ENCODE assay signal across 7 cellular contexts in the genomic region with DNA sequence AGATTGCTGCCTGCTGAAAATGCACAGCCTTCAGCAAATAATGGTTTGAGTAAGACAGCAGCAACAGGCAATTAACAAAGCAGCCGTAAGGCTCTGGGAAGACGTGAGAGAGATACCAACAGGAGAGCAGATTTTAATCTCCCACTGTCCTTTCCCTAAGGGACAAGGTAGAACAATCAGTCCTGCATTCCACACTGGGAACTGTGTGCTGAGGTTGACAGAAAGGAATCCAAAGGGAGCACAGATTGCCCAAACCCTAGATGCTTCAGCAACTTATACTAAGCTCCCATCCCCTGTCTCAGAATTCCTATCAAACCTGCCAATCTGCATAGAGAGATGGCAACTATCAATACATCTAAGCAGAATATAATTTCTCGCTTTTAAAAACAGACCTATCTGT.
DNase-seq lines count a peak whose midpoint lies in the region; ATAC-seq, FAIRE-seq and TF ChIP-seq lines count a peak whose summit lies in the region.
"Not testable (repeated sequence)": the region's sequence is repeated elsewhere in the genome, so short reads cannot be mapped to it uniquely, and the experiment has no call there.

No MANE protein-coding gene starts in this region.

- not testable (repeated sequence) for H3K4me3 ChIP-seq in HCT116 (replicated peaks in 1 of 2; ENCODE audit: low read depth in 1 of 2, low read length in 2 of 2); Panc1 (ENCODE audit: low read depth in 2 of 2, low read length in 2 of 2); astrocyte (ENCODE audit: insufficient read depth, low read depth, low read length); HepG2 (replicated peaks in 1 of 3; ENCODE audit: insufficient read depth in 1 of 3, low read depth in 2 of 3, low read length in 3 of 3)

- H3K9ac ChIP-seq in HCT116 (ENCODE audit: low read length); astrocyte (ENCODE audit: low read length); HepG2 (ENCODE audit: insufficient read depth, low read depth, low read length): not testable (repeated sequence)

- WGBS in HepG2 (ENCODE audit: low lambda C conversion rate), result 100% methylated on average over 1 of the region's 3 CpGs

- FAIRE-seq in D721Med (lab: Jason Lieb, UNC), result peak; percentile 35
- FAIRE-seq in astrocyte (lab: Jason Lieb, UNC), result peak; percentile 55
- peak; percentile 84 for FAIRE-seq in islet of Langerhans (lab: Jason Lieb, UNC)
- FAIRE-seq in HepG2 (lab: Jason Lieb, UNC), result peak; percentile 18

- not testable (repeated sequence) for H3K27ac Mint-ChIP-seq in astrocyte (ENCODE audit: unreplicated experiment)

- not testable (repeated sequence) for H3K9me3 ChIP-seq in HCT116 (ENCODE audit: control insufficient read depth in 1 of 2, insufficient read depth in 1 of 2, low read depth in 1 of 2, low read length in 2 of 2); Panc1 (ENCODE audit: control insufficient read depth, insufficient read depth, low read depth, low read length); astrocyte (ENCODE audit: insufficient read depth, low read depth, low read length); HepG2 (ENCODE audit: low read length)

- not testable (repeated sequence) for H3K27me3 Mint-ChIP-seq in astrocyte (ENCODE audit: low read depth, unreplicated experiment)

- not testable (repeated sequence) for H3K4me1 Mint-ChIP-seq in astrocyte (ENCODE audit: low read depth, unreplicated experiment)

- TF ChIP-seq POLR2A in HCT116 (IDR thresholded peaks at IDR 0.05; ENCODE audit: borderline replicate concordance, extremely low read depth, insufficient read depth, insufficient read length); HepG2 (IDR thresholded peaks at IDR 0.05; ENCODE audit: insufficient read depth in 1 of 2, low read depth in 2 of 2, low read length in 2 of 2): not testable (repeated sequence)

- H4K20me1 ChIP-seq in HCT116 (ENCODE audit: insufficient read depth); astrocyte (ENCODE audit: insufficient read depth, low read length); HepG2 (ENCODE audit: insufficient read depth, low read length): not testable (repeated sequence)

- intact Hi-C loops in HCT116 (cut with micrococcal nuclease); Panc1 (cut with micrococcal nuclease; ENCODE audit: unreplicated experiment); HepG2 (cut with micrococcal nuclease; ENCODE audit: unreplicated experiment): not testable (repeated sequence)

- not testable (repeated sequence) for H3K4me2 ChIP-seq in HCT116 (ENCODE audit: low read length); astrocyte (ENCODE audit: low read length); HepG2 (ENCODE audit: low read depth, low read length)

- ATAC-seq in HCT116 (peak; percentile 29; the same call in 1 of the 2 replicates), Panc1 (peak; percentile 60; the same call in 1 of the 2 replicates), SK-N-SH treated with all-trans-retinoic acid at 6 μM for 48 hours (peak; percentile 64)
- not testable (repeated sequence) for ATAC-seq in HepG2

- not testable (repeated sequence) for H3K9me3 Mint-ChIP-seq in astrocyte (ENCODE audit: unreplicated experiment)

- H3K27ac ChIP-seq in HCT116 (ENCODE audit: low read depth, low read length); Panc1 (ENCODE audit: low read length); astrocyte (ENCODE audit: low read depth, low read length); HepG2 (ENCODE audit: extremely low read length, insufficient read depth, low read length): not testable (repeated sequence)

- not testable (repeated sequence) for H3K36me3 ChIP-seq in HCT116 (ENCODE audit: control insufficient read depth in 1 of 2, insufficient read depth in 2 of 2, low read length in 2 of 2); Panc1 (ENCODE audit: control insufficient read depth, insufficient read depth, low read length); astrocyte (ENCODE audit: insufficient read depth, low read length); HepG2 (replicated peaks in 1 of 2; ENCODE audit: control insufficient read depth in 1 of 2, insufficient read depth in 2 of 2, low read length in 2 of 2)

- not testable (repeated sequence) for H3K9me2 ChIP-seq in HCT116 (ENCODE audit: insufficient read depth)

- RAD21 ChIA-PET in HCT116 (lab: Charles Lee; ENCODE audit: low non-redundant PET in 1 of 2, low total read pairs in 2 of 2, uncharacterized antibody in 2 of 2, unreplicated experiment in 2 of 2), result not testable (repeated sequence)

- TF ChIP-seq CTCF in D721Med (IDR thresholded peaks at IDR 0.05; ENCODE audit: insufficient read depth, missing control alignments); HCT116 (IDR thresholded peaks at IDR 0.05 in 2 of 3, conservative IDR thresholded peaks at IDR 0.05 in 1 of 3; ENCODE audit: borderline replicate concordance in 1 of 3, insufficient read depth in 1 of 3, low read depth in 2 of 3, low read length in 2 of 3); Panc1 (IDR thresholded peaks at IDR 0.05); astrocyte (IDR thresholded peaks at IDR 0.05; ENCODE audit: insufficient read depth, low read depth, low read length); HepG2 (CRISPR knock-in tag; IDR thresholded peaks at IDR 0.05): not testable (repeated sequence)

- POLR2A ChIA-PET in HCT116 (lab: Charles Lee); Panc1 (lab: Charles Lee); HepG2 (lab: Yijun Ruan, JAX): not testable (repeated sequence)

- H2AFZ ChIP-seq in HCT116 (ENCODE audit: low read depth, low read length, poor library complexity, severe bottlenecking); astrocyte (ENCODE audit: low read depth, low read length); HepG2 (ENCODE audit: low read length): not testable (repeated sequence)

- TF ChIP-seq EP300 in HepG2 (IDR thresholded peaks at IDR 0.05; ENCODE audit: low read depth in 2 of 2, low read length in 2 of 2); HepG2 (CRISPR knock-in tag; IDR thresholded peaks at IDR 0.05; ENCODE audit: borderline replicate concordance): not testable (repeated sequence)

- not testable (repeated sequence) for H3K4me3 Mint-ChIP-seq in astrocyte (ENCODE audit: unreplicated experiment)

- not testable (repeated sequence) for BruUV-seq in HCT116 (replicated peaks; lab: Mats Ljungman, UMichigan); Panc1 (replicated peaks; lab: Mats Ljungman, UMichigan); HepG2 (replicated peaks; lab: Mats Ljungman, UMichigan)

- in situ Hi-C loops in Panc1 (cut with HindIII; ENCODE audit: low pct_unique_long_range_greater_than_20kb, low sequenced_read_pairs); HepG2 (cut with HindIII; ENCODE audit: extremely low pct_ligation_motif_present, low pct_unique_long_range_greater_than_20kb): not testable (repeated sequence)

- not testable (repeated sequence) for H3K36me3 Mint-ChIP-seq in astrocyte (ENCODE audit: low read depth, unreplicated experiment)

- not testable (repeated sequence) for TF ChIP-seq RAD21 in HCT116 (IDR thresholded peaks at IDR 0.05; ENCODE audit: low read depth); HepG2 (CRISPR knock-in tag; IDR thresholded peaks at IDR 0.05)

- not testable (repeated sequence) for H3K27me3 ChIP-seq in HCT116 (ENCODE audit: insufficient read depth, low read length); Panc1 (ENCODE audit: control insufficient read depth, insufficient read depth, low read length); astrocyte (ENCODE audit: insufficient read depth, low read length); HepG2 (ENCODE audit: control insufficient read depth in 1 of 2, insufficient read depth in 2 of 2, low read length in 2 of 2)

- not testable (repeated sequence) for H3K79me2 ChIP-seq in HCT116 (ENCODE audit: insufficient read depth, low read length); astrocyte (ENCODE audit: insufficient read depth, low read length); HepG2 (ENCODE audit: insufficient read depth, low read length)

- DNase-seq in D721Med (ENCODE audit: insufficient read length, low spot score); HCT116 (ENCODE audit: low read depth, low spot score); Panc1 (ENCODE audit: low read depth, low spot score); astrocyte (ENCODE audit: low read depth); HepG2 (ENCODE audit: low spot score): not testable (repeated sequence)

- CTCF ChIA-PET in HCT116 (lab: Charles Lee); Panc1 (lab: Charles Lee); HepG2 (lab: Yijun Ruan, JAX; ENCODE audit: low intra/inter-chr PET ratio, low total read pairs): not testable (repeated sequence)

- not testable (repeated sequence) for H3K4me1 ChIP-seq in HCT116 (ENCODE audit: control insufficient read depth in 1 of 2, insufficient read depth in 2 of 2, low read length in 2 of 2); Panc1 (ENCODE audit: control insufficient read depth, insufficient read depth, low read length); astrocyte (ENCODE audit: insufficient read depth, low read length); HepG2 (ENCODE audit: insufficient read depth, low read length)
